1 cellular context compared by ENCODE assay signal in the genomic region with DNA sequence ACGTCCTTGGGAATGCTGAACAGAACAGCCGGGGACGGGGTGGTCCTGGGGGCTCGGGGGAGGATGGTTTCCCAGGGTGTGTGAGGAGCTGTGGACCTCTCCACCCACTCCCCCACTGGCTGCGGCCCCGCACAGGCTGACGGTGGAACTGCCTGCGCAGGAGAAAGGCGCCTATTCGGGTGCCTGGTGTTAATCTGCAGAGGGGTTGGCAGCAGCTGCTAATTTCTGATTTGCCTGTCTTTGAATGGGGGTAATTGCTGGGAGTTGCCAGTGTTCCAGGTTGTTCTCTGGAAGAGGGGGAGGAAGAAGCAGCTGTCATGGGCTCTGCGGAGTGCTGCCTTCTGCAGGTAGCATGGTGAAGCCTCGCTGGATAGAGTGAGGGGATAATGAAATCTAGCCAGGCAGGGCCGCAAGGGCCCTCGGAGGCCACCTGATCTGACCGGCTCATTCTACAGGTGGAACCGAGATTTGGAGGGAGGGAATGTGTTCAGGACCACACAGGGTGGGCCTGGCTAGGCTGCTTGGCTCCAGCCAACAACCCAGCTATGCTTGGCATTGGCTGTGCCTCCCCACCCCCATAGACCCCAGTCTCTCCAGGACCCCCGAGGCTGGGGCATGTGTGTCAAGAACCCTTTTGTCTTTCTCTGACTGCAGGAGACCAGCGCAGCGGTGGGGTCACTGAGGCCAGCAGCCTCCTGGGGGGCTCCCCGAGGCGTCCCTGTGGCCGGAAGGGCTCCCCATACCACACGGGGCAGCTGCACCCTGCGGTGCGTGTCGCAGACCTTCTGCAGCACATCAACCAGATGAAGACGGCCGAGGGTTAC.
TF ChIP-seq lines count a peak whose summit lies in the region.

No MANE protein-coding gene starts in this region.

TF ChIP-seq in H1, 55 proteins besides CTCF, POLR2A, EP300 and RAD21:
- TF ChIP-seq KDM1A (IDR thresholded peaks at IDR 0.05; ENCODE audit: borderline replicate concordance, low read length) (no peak), RBBP5 (IDR thresholded peaks at IDR 0.05; ENCODE audit: borderline replicate concordance, low read depth, low read length) (no peak), CTBP2 (IDR thresholded peaks at IDR 0.05; ENCODE audit: borderline replicate concordance, insufficient read depth, insufficient read length, low read length) (no peak), YY1 (IDR thresholded peaks at IDR 0.05; ENCODE audit: low read depth, low read length) (no peak)
